ENCODE assay signal across 24 cellular contexts in genomic region chr16:4603624-4604170, GRCh38. TPM values are rescaled to one million over a fixed set of nuclear protein-coding genes. Genes with fewer than 3 reads are reported as not detected.
"Had no signal": no experiment of that assay in that cellular context is flagged by ENCODE, and none has a peak within 500 bp of the region (broad histone marks: within the 10 kb centered on the region; RNA-seq: fewer than 3 reads in every experiment).

No MANE protein-coding gene starts in this region.

- H3K36me3 Mint-ChIP-seq: immature natural killer cell; naive thymus-derived CD4-positive, alpha-beta T cell had no signal

- H3K4me1 Mint-ChIP-seq: immature natural killer cell had no signal

- H3K27ac Mint-ChIP-seq: effector memory CD8-positive, alpha-beta T cell; immature natural killer cell; nephron progenitor cell had no signal

- H3K9me3 Mint-ChIP-seq: effector memory CD8-positive, alpha-beta T cell; immature natural killer cell; naive thymus-derived CD4-positive, alpha-beta T cell; nephron progenitor cell had no signal

- H3K27ac ChIP-seq: esophagus squamous epithelium, gastroesophageal sphincter, neutrophil, sigmoid colon, skin epidermis, suprapubic skin, thyroid gland, upper lobe of left lung, vagina had no signal

- H3K27me3 Mint-ChIP-seq: effector memory CD8-positive, alpha-beta T cell had no signal

- H3K4me3 Mint-ChIP-seq: effector memory CD8-positive, alpha-beta T cell; immature natural killer cell; naive thymus-derived CD4-positive, alpha-beta T cell; nephron progenitor cell had no signal

- DNase-seq: effector memory CD8-positive, alpha-beta T cell; esophagus squamous epithelium; foreskin fibroblast; glutamatergic neuron; immature natural killer cell; left ventricle myocardium superior; mesenchymal stem cell; naive thymus-derived CD4-positive, alpha-beta T cell; nephron progenitor cell; posterior cingulate gyrus; sigmoid colon; stimulated activated CD4-positive, alpha-beta T cell treated with anti-CD3 and anti-CD28 coated beads, Interleukin-2, amount 100 ng/mL, for 48 hours; stimulated activated naive CD8-positive, alpha-beta T cell treated with anti-CD3 and anti-CD28 coated beads, Interleukin-15, Interleukin-2, amounts not matched to agents 100 U/mL and 50 U/mL, for 24 hours; thyroid gland; upper lobe of left lung had no signal

- H3K4me3 ChIP-seq: esophagus squamous epithelium, gastroesophageal sphincter, lung, sigmoid colon, skin epidermis, suprapubic skin, thyroid gland, upper lobe of left lung, vagina had no signal

- H3K27me3 ChIP-seq: gastroesophageal sphincter, suprapubic skin, thyroid gland, upper lobe of left lung, vagina had no signal

- ATAC-seq: effector memory CD8-positive, alpha-beta T cell; gastroesophageal sphincter; left ventricle myocardium superior; naive thymus-derived CD4-positive, alpha-beta T cell; stimulated activated naive CD8-positive, alpha-beta T cell treated with anti-CD3 and anti-CD28 coated beads, Interleukin-15, Interleukin-2, amounts not matched to agents 100 U/mL and 50 U/mL, for 24 hours had no signal

RNA-seq across cellular contexts. Expression of gene C16orf96, which starts 47.6 kb away (rescaled TPM):
- total RNA-seq: epithelial cell of proximal tubule, pulmonary artery endothelial cell, vagina had no signal
- polyA plus RNA-seq: immature natural killer cell; keratinocyte; naive thymus-derived CD4-positive, alpha-beta T cell had no signal
